Comparison of ENCODE assay signal across 10 cellular contexts in genomic region chr19:39327318-39327717, GRCh38. TPM values are rescaled to one million over a fixed set of nuclear protein-coding genes. Genes with fewer than 3 reads are reported as not detected.
A peak's percentile ranks its signal among the peaks of the same experiment; 100 is the strongest.
DNase-seq lines count a peak whose midpoint lies in the region; ATAC-seq and TF ChIP-seq lines count a peak whose summit lies in the region.
"Had no signal": no experiment of that assay in that cellular context is flagged by ENCODE, and none has a peak within 500 bp of the region (broad histone marks: within the 10 kb centered on the region; RNA-seq: fewer than 3 reads in every experiment).

No MANE protein-coding gene starts in this region.

- H3K27me3 ChIP-seq in Panc1 (ENCODE audit: control insufficient read depth, insufficient read depth, low read length) (no peaks in the 10 kb centered on the region), neural progenitor cell (peaks cover 20% of the 10 kb centered on the region), esophagus squamous epithelium (peaks cover 0 to 4% (median 0%) of the 10 kb centered on the region in 4 donors), thyroid gland (no peaks in the 10 kb centered on the region)
- H3K27me3 ChIP-seq: MG63 had no signal

- H3K4me1 Mint-ChIP-seq in activated CD4-positive, alpha-beta memory T cell treated with anti-CD3 and anti-CD28 coated beads, Interleukin-2, amount 10 ng/mL, durations not matched to agents 7 days and 5 days = peaks cover 38% of the 10 kb centered on the region
- H3K4me1 Mint-ChIP-seq in activated CD4-positive, alpha-beta memory T cell treated with anti-CD3 and anti-CD28 coated beads for 36 hours (ENCODE audit: low read depth) = peaks cover 36% of the 10 kb centered on the region
- H3K4me1 Mint-ChIP-seq in CD14-positive monocyte = peaks cover 42% of the 10 kb centered on the region
- H3K4me1 Mint-ChIP-seq in neural progenitor cell = peaks cover 15% of the 10 kb centered on the region

- TF ChIP-seq CTCF in CD14-positive monocyte (IDR thresholded peaks at IDR 0.05) = no peak
- no peak for TF ChIP-seq CTCF in Panc1 (IDR thresholded peaks at IDR 0.05)
- no peak for TF ChIP-seq CTCF in neural progenitor cell (IDR thresholded peaks at IDR 0.05)
- TF ChIP-seq CTCF in esophagus squamous epithelium (IDR thresholded peaks at IDR 0.05) = no peak
- no peak for TF ChIP-seq CTCF in thyroid gland (IDR thresholded peaks at IDR 0.05)

- ATAC-seq in Panc1 = 0 out of 2 replicates have a peak, but pooled peaks have one; percentile 0

- H3K27ac ChIP-seq in Panc1 (ENCODE audit: low read length) (no peak overlapping the region), neural progenitor cell (no peak overlapping the region), esophagus squamous epithelium (no peak overlapping the region), thyroid gland (no peak overlapping the region)

- H3K36me3 ChIP-seq in Panc1 (ENCODE audit: control insufficient read depth, insufficient read depth, low read length) (no peaks in the 10 kb centered on the region), neural progenitor cell (no peaks in the 10 kb centered on the region), esophagus squamous epithelium (no peaks in the 10 kb centered on the region), thyroid gland (no peaks in the 10 kb centered on the region)
- H3K36me3 ChIP-seq: MG63 had no signal

- 58 to 74% methylated on average over 7 of the region's 8 CpGs for WGBS in esophagus squamous epithelium, 2 donors
- WGBS in thyroid gland, 2 donors = 58 to 63% methylated on average over 8 of the region's 8 CpGs

- H3K4me3 ChIP-seq in Panc1 (ENCODE audit: low read depth in 2 of 2, low read length in 2 of 2) (no peak overlapping the region), neural progenitor cell (no peak overlapping the region), esophagus squamous epithelium (no peak overlapping the region), thyroid gland (replicated peaks in 1 of 3) (no peak overlapping the region)
- H3K4me3 ChIP-seq: MG63 had no signal

- intact Hi-C loops in activated CD4-positive, alpha-beta memory T cell treated with anti-CD3 and anti-CD28 coated beads for 36 hours (cut with micrococcal nuclease) = loop anchor here (5.0 kb wide), 1 partner anchor 205 kb away; no protein-coding TSS in a partner anchor
- intact Hi-C loops in CD14-positive monocyte (cut with micrococcal nuclease) (loop anchor here (5.0 to 10.0 kb wide), 2 partner anchors 113 to 205 kb away; no protein-coding TSS in a partner anchor), Panc1 (cut with micrococcal nuclease; ENCODE audit: unreplicated experiment) (loop anchor here (5.0 kb wide), 2 partner anchors 275 to 445 kb away; no protein-coding TSS in a partner anchor), esophagus squamous epithelium (cut with DNase I) (loop anchor here (5.0 to 10.0 kb wide), 2 partner anchors 205 to 363 kb away; no protein-coding TSS in a partner anchor), thyroid gland (cut with DNase I) (no loop called here)

- peak overlapping the region; percentile 6 for H3K27ac Mint-ChIP-seq in activated CD4-positive, alpha-beta memory T cell treated with anti-CD3 and anti-CD28 coated beads, Interleukin-2, amount 10 ng/mL, durations not matched to agents 7 days and 5 days
- H3K27ac Mint-ChIP-seq in activated CD4-positive, alpha-beta memory T cell treated with anti-CD3 and anti-CD28 coated beads for 36 hours = no peak overlapping the region
- H3K27ac Mint-ChIP-seq in CD14-positive monocyte (peak overlapping the region in 4 of 7 donors; percentile 5 to 93 (median 22)), neural progenitor cell (peak overlapping the region; percentile 46)

- H3K27me3 Mint-ChIP-seq in activated CD4-positive, alpha-beta memory T cell treated with anti-CD3 and anti-CD28 coated beads, Interleukin-2, amount 10 ng/mL, durations not matched to agents 7 days and 5 days = no peaks in the 10 kb centered on the region
- H3K27me3 Mint-ChIP-seq in activated CD4-positive, alpha-beta memory T cell treated with anti-CD3 and anti-CD28 coated beads for 36 hours = no peaks in the 10 kb centered on the region
- peaks cover 0 to 7% (median 6%) of the 10 kb centered on the region in 3 donors for H3K27me3 Mint-ChIP-seq in CD14-positive monocyte (ENCODE audit: low read depth in 3 of 3)
- H3K27me3 Mint-ChIP-seq in neural progenitor cell (ENCODE audit: insufficient read depth, low read depth) = peaks cover 22% of the 10 kb centered on the region

- H3K4me1 ChIP-seq in Panc1 (ENCODE audit: control insufficient read depth, insufficient read depth, low read length) (peaks cover 7% of the 10 kb centered on the region; the same call in 1 of the 2 replicates), neural progenitor cell (peaks cover 4% of the 10 kb centered on the region), esophagus squamous epithelium (peaks cover 0 to 8% (median 0%) of the 10 kb centered on the region in 3 donors), thyroid gland (no peaks in the 10 kb centered on the region)

- no peak for DNase-seq in activated CD4-positive, alpha-beta memory T cell treated with anti-CD3 and anti-CD28 coated beads, Interleukin-2, amount 10 ng/mL, durations not matched to agents 7 days and 5 days
- DNase-seq in activated CD4-positive, alpha-beta memory T cell treated with anti-CD3 and anti-CD28 coated beads for 36 hours = no peak
- no peak for DNase-seq in CD14-positive monocyte (ENCODE audit: low spot score)
- no peak for DNase-seq in Panc1 (ENCODE audit: low read depth, low spot score)
- DNase-seq in neural progenitor cell (ENCODE audit: low spot score) = peak; percentile 27
- no peak for DNase-seq in esophagus squamous epithelium (lab: John Stamatoyannopoulos, UW)
- DNase-seq in globus pallidus (ENCODE audit: low spot score) = no peak
- DNase-seq in thyroid gland = no peak

- H3K36me3 Mint-ChIP-seq in activated CD4-positive, alpha-beta memory T cell treated with anti-CD3 and anti-CD28 coated beads, Interleukin-2, amount 10 ng/mL, durations not matched to agents 7 days and 5 days (ENCODE audit: low read depth) = peaks cover 36% of the 10 kb centered on the region
- peaks cover 25% of the 10 kb centered on the region for H3K36me3 Mint-ChIP-seq in activated CD4-positive, alpha-beta memory T cell treated with anti-CD3 and anti-CD28 coated beads for 36 hours
- H3K36me3 Mint-ChIP-seq in CD14-positive monocyte = peaks cover 49 to 64% of the 10 kb centered on the region in 2 donors
- no peaks in the 10 kb centered on the region for H3K36me3 Mint-ChIP-seq in neural progenitor cell

- no TSS peak for BruUV-seq in Panc1 (replicated peaks; lab: Mats Ljungman, UMichigan)

- CTCF ChIA-PET in activated CD4-positive, alpha-beta memory T cell treated with anti-CD3 and anti-CD28 coated beads, Interleukin-2, amount 10 ng/mL, durations not matched to agents 7 days and 5 days (lab: Charles Lee) = interaction anchor here (0.6 to 3.1 kb wide), 9 partner anchors 9 to 1026 kb away, joined by 3 to 18 read pairs (median 5); partner anchors contain the start of genes GMFG and SAMD4B
- CTCF ChIA-PET in activated CD4-positive, alpha-beta memory T cell treated with anti-CD3 and anti-CD28 coated beads for 36 hours (lab: Charles Lee) = interaction anchor here (0.6 to 3.0 kb wide), 17 partner anchors 8 to 365 kb away, joined by 3 to 21 read pairs (median 4); partner anchors contain the start of gene GMFG
- CTCF ChIA-PET in Panc1 (lab: Charles Lee) = interaction anchor here (0.5 to 7.2 kb wide), 35 partner anchors 11 to 465 kb away, joined by 3 to 78 read pairs (median 4); partner anchors contain the start of genes IFNL1, MED29, PAF1 and PLEKHG2

- no peak for TF ChIP-seq POLR2A in esophagus squamous epithelium (IDR thresholded peaks at IDR 0.05)
- TF ChIP-seq POLR2A in thyroid gland (IDR thresholded peaks at IDR 0.05) = no peak

- H3K4me2 ChIP-seq in neural progenitor cell = no peak overlapping the region

- POLR2A ChIA-PET in activated CD4-positive, alpha-beta memory T cell treated with anti-CD3 and anti-CD28 coated beads, Interleukin-2, amount 10 ng/mL, durations not matched to agents 7 days and 5 days (lab: Charles Lee) = interaction anchor here (0.5 to 1.1 kb wide), 2 partner anchors 9 to 925 kb away, joined by 3 read pairs; partner anchors contain the start of genes FAM98C and GMFG
- POLR2A ChIA-PET in activated CD4-positive, alpha-beta memory T cell treated with anti-CD3 and anti-CD28 coated beads for 36 hours (lab: Charles Lee) = no interaction called here
- POLR2A ChIA-PET in Panc1 (lab: Charles Lee) = interaction anchor here (0.6 to 1.6 kb wide), 7 partner anchors 13 to 626 kb away, joined by 3 to 10 read pairs (median 4); partner anchors contain the start of genes MED29, PAF1, RPS16 and SAMD4B

- no peaks in the 10 kb centered on the region for H3K79me2 ChIP-seq in neural progenitor cell (ENCODE audit: low read depth)

- no peaks in the 10 kb centered on the region for H4K20me1 ChIP-seq in neural progenitor cell (ENCODE audit: low read depth)

- in situ Hi-C loops in Panc1 (cut with HindIII; ENCODE audit: low pct_unique_long_range_greater_than_20kb, low sequenced_read_pairs) = no loop called here

- H3K4me3 Mint-ChIP-seq in activated CD4-positive, alpha-beta memory T cell treated with anti-CD3 and anti-CD28 coated beads, Interleukin-2, amount 10 ng/mL, durations not matched to agents 7 days and 5 days = no peak overlapping the region
- H3K4me3 Mint-ChIP-seq in activated CD4-positive, alpha-beta memory T cell treated with anti-CD3 and anti-CD28 coated beads for 36 hours = no peak overlapping the region
- H3K4me3 Mint-ChIP-seq in CD14-positive monocyte (no peak overlapping the region), neural progenitor cell (peak overlapping the region; percentile 16)

- peak overlapping the region; percentile 52 for H2AFZ ChIP-seq in neural progenitor cell (replicated peaks)

- H3K9me3 Mint-ChIP-seq in activated CD4-positive, alpha-beta memory T cell treated with anti-CD3 and anti-CD28 coated beads, Interleukin-2, amount 10 ng/mL, durations not matched to agents 7 days and 5 days = no peaks in the 10 kb centered on the region
- no peaks in the 10 kb centered on the region for H3K9me3 Mint-ChIP-seq in activated CD4-positive, alpha-beta memory T cell treated with anti-CD3 and anti-CD28 coated beads for 36 hours
- peaks cover 0 to 1% (median 0%) of the 10 kb centered on the region in 7 donors for H3K9me3 Mint-ChIP-seq in CD14-positive monocyte
- H3K9me3 Mint-ChIP-seq in neural progenitor cell = no peaks in the 10 kb centered on the region

- H3F3A ChIP-seq in neural progenitor cell (ENCODE audit: low read depth) = peaks cover 4% of the 10 kb centered on the region

- H3K9me3 ChIP-seq in Panc1 (ENCODE audit: control insufficient read depth, insufficient read depth, low read depth, low read length) = no peaks in the 10 kb centered on the region
- H3K9me3 ChIP-seq in neural progenitor cell (ENCODE audit: low read depth) = no peaks in the 10 kb centered on the region
- H3K9me3 ChIP-seq in esophagus squamous epithelium = no peaks in the 10 kb centered on the region
- H3K9me3 ChIP-seq in thyroid gland = no peaks in the 10 kb centered on the region
- H3K9me3 ChIP-seq: MG63 had no signal

- H3K9ac ChIP-seq in neural progenitor cell = no peak overlapping the region

RNA-seq across cellular contexts. Expression of gene LRFN1, which starts 6.7 kb away (rescaled TPM):
- 1 to 10 TPM; 9.2 to 9.3 TPM for total RNA-seq in activated CD4-positive, alpha-beta memory T cell treated with anti-CD3 and anti-CD28 coated beads, Interleukin-2, amount 10 ng/mL, durations not matched to agents 7 days and 5 days
- total RNA-seq in activated CD4-positive, alpha-beta memory T cell treated with anti-CD3 and anti-CD28 coated beads for 36 hours = 1 to 10 TPM; 6.4 to 6.5 TPM
- 1 to 10 TPM; 1.1 to 1.9 TPM for polyA plus RNA-seq in CD14-positive monocyte
- total RNA-seq in Panc1 (2021; ENCODE audit: unreplicated experiment) = 15.2 TPM
- 28.4 TPM for polyA plus RNA-seq in Panc1 (2012; ENCODE audit: insufficient read length)
- total RNA-seq in neural progenitor cell (ENCODE audit: low replicate concordance) = 0.17 and 4.3 TPM in 2 replicates
- 1 to 10 TPM in 1 of 4 donors, under 1 TPM in 3; 0.35 to 1.3 (median 0.67) TPM for total RNA-seq in esophagus squamous epithelium
- 1 to 10 TPM in 3 of 4 donors, under 1 TPM in 1; 0.78 to 2.2 (median 1.1) TPM for total RNA-seq in thyroid gland

RNA-seq across cellular contexts. Expression of gene GMFG, which starts 8.5 kb away (rescaled TPM):
- total RNA-seq in activated CD4-positive, alpha-beta memory T cell treated with anti-CD3 and anti-CD28 coated beads, Interleukin-2, amount 10 ng/mL, durations not matched to agents 7 days and 5 days = 100 to 1,000 TPM; 705 to 721 TPM
- 100 to 1,000 TPM; 393 to 415 TPM for total RNA-seq in activated CD4-positive, alpha-beta memory T cell treated with anti-CD3 and anti-CD28 coated beads for 36 hours
- polyA plus RNA-seq in CD14-positive monocyte = 1,000 to 10,000 TPM; 1,536 to 1,874 TPM
- 3.7 TPM for total RNA-seq in Panc1 (2021; ENCODE audit: unreplicated experiment)
- polyA plus RNA-seq in Panc1 (2012; ENCODE audit: insufficient read length) = 1.5 TPM
- 0.43 TPM in 1 of 2 replicates, not detected in the other for total RNA-seq in neural progenitor cell (ENCODE audit: low replicate concordance)
- total RNA-seq in esophagus squamous epithelium = 10 to 100 TPM in 1 of 4 donors, 1 to 10 TPM in 3; 1.9 to 15.8 (median 4.5) TPM
- 10 to 100 TPM in 3 of 4 donors, 1 to 10 TPM in 1; 6.3 to 54.7 (median 17.6) TPM for total RNA-seq in thyroid gland
- total RNA-seq: Calu3 had no signal

RNA-seq across cellular contexts. Expression of gene SAMD4B, which starts 14.9 kb away (rescaled TPM):
- total RNA-seq in activated CD4-positive, alpha-beta memory T cell treated with anti-CD3 and anti-CD28 coated beads, Interleukin-2, amount 10 ng/mL, durations not matched to agents 7 days and 5 days = 10 to 100 TPM; 53.9 to 54.8 TPM
- total RNA-seq in activated CD4-positive, alpha-beta memory T cell treated with anti-CD3 and anti-CD28 coated beads for 36 hours = 10 to 100 TPM; 49.4 to 51.3 TPM
- 1 to 10 TPM; 4.5 to 5.6 TPM for polyA plus RNA-seq in CD14-positive monocyte
- 1,339 TPM for total RNA-seq in Panc1 (2021; ENCODE audit: unreplicated experiment)
- 1,600 TPM for polyA plus RNA-seq in Panc1 (2012; ENCODE audit: insufficient read length)
- total RNA-seq in neural progenitor cell (ENCODE audit: low replicate concordance) = 32.8 and 105 TPM in 2 replicates
- total RNA-seq in esophagus squamous epithelium = 100 to 1,000 TPM in 1 of 4 donors, 10 to 100 TPM in 3; 49.1 to 131 (median 75.2) TPM
- total RNA-seq in thyroid gland = 100 to 1,000 TPM in 3 of 4 donors, 10 to 100 TPM in 1; 79.5 to 212 (median 124) TPM

RNA-seq across cellular contexts. Expression of gene IFNL1, which starts 31.1 kb away (rescaled TPM):
- total RNA-seq in activated CD4-positive, alpha-beta memory T cell treated with anti-CD3 and anti-CD28 coated beads, Interleukin-2, amount 10 ng/mL, durations not matched to agents 7 days and 5 days = under 1 TPM; 0.38 to 0.43 TPM
- 1 to 10 TPM; 1.2 to 1.6 TPM for total RNA-seq in activated CD4-positive, alpha-beta memory T cell treated with anti-CD3 and anti-CD28 coated beads for 36 hours
- not detected for polyA plus RNA-seq in CD14-positive monocyte
- total RNA-seq in Panc1 (2021; ENCODE audit: unreplicated experiment) (0.57 TPM), neural progenitor cell (ENCODE audit: low replicate concordance) (not detected in 2 replicates), esophagus squamous epithelium (not detected), thyroid gland (not detected)
- 0.27 TPM for polyA plus RNA-seq in Panc1 (2012; ENCODE audit: insufficient read length)

RNA-seq across cellular contexts. Expression of gene IFNL2, which starts 59.1 kb away (rescaled TPM):
- not detected for total RNA-seq in activated CD4-positive, alpha-beta memory T cell treated with anti-CD3 and anti-CD28 coated beads, Interleukin-2, amount 10 ng/mL, durations not matched to agents 7 days and 5 days
- not detected for total RNA-seq in activated CD4-positive, alpha-beta memory T cell treated with anti-CD3 and anti-CD28 coated beads for 36 hours
- polyA plus RNA-seq in CD14-positive monocyte = not detected
- total RNA-seq in Panc1 (2021; ENCODE audit: unreplicated experiment) (0.33 TPM), neural progenitor cell (ENCODE audit: low replicate concordance) (not detected in 2 replicates), esophagus squamous epithelium (not detected), thyroid gland (not detected)
- not detected for polyA plus RNA-seq in Panc1 (2012; ENCODE audit: insufficient read length)
- total RNA-seq: Calu3 had no signal

Comparison
In these comparisons a context has a peak if more than half of its experiments do, and no peak if none do; other contexts are left out.
1. RNA of gene GMFG, which starts 8.5 kb away (total RNA-seq): 705 to 721 TPM in activated CD4-positive, alpha-beta memory T cell treated with anti-CD3 and anti-CD28 coated beads, Interleukin-2, amount 10 ng/mL, durations not matched to agents 7 days and 5 days and 393 to 415 TPM in activated CD4-positive, alpha-beta memory T cell treated with anti-CD3 and anti-CD28 coated beads for 36 hours; 6.3 to 54.7 TPM in thyroid gland, 1.9 to 15.8 TPM in esophagus squamous epithelium, 3.7 TPM in Panc1 (single experiment) and 0.43 TPM in neural progenitor cell; every median in the first group is over 4 times any median in the second.